In genomic region chr3:133754973-133755828, GRCh38 we compare ENCODE assay signal across 1 cellular context.
TF ChIP-seq lines count a peak whose summit lies in the region.

No MANE protein-coding gene starts in this region.

TF ChIP-seq in K562, 482 proteins besides CTCF, POLR2A, EP300 and RAD21:
- TF ChIP-seq ZFP30 (CRISPR knock-in tag; IDR thresholded peaks at IDR 0.05; ENCODE audit: borderline replicate concordance) (no peak), ZNF57 (CRISPR knock-in tag; IDR thresholded peaks at IDR 0.05) (no peak), HIVEP1 (CRISPR knock-in tag; IDR thresholded peaks at IDR 0.05) (no peak), TOE1 (IDR thresholded peaks at IDR 0.05; ENCODE audit: borderline replicate concordance) (no peak), TOE1 (CRISPR knock-in tag; IDR thresholded peaks at IDR 0.05; ENCODE audit: borderline replicate concordance, low read depth) (no peak), ZNF316 (IDR thresholded peaks at IDR 0.05) (0 out of 2 replicates have a peak, but pooled peaks have one; percentile 10), C11orf30 (IDR thresholded peaks at IDR 0.05; ENCODE audit: low read depth) (0 out of 2 replicates have a peak, but pooled peaks have one; percentile 7)
